In the genomic region with DNA sequence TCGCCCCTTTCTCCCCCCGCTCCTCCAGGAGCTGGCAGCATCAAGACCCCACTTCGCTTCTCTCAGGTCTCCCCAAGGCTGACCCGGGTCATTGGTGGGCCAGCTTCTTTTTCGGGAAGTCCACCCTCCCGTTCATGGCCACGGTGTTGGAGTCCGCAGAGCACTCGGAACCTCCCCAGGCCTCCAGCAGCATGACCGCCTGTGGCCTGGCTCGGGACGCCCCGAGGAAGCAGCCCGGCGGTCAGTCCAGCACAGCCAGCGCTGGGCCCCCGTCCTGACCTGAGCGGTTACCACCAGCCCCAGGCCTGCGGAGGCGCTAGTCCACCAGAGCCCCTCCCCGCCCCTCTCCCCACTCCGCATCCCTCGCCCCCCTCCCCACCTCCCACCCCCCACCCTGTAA, we compare ENCODE assay signal across 8 cellular contexts. TPM values are rescaled to one million over a fixed set of nuclear protein-coding genes. Genes with fewer than 3 reads are reported as not detected.
DNase-seq lines count a peak whose midpoint lies in the region; ATAC-seq and TF ChIP-seq lines count a peak whose summit lies in the region.

No MANE protein-coding gene starts in this region.

- DNase-seq in Panc1 (ENCODE audit: low read depth, low spot score) (no peak), epithelial cell of proximal tubule (ENCODE audit: low read depth) (no peak), nephron progenitor cell (no peak), HPDE6-E6E7 (ENCODE audit: extremely low spot score) (no peak), activated gamma-delta T cell treated with Interleukin-2 at 50 U/mL for 16 hours (no peak)
- no peak for DNase-seq in activated CD4-positive, alpha-beta T cell treated with anti-CD3 and anti-CD28 coated beads, Interleukin-2, amount 50 U/mL, for 1 hour

- peak overlapping the region; percentile 99 for H3K4me2 ChIP-seq in BLaER1

- H3K9me3 ChIP-seq in BLaER1 (peaks cover 11% of the 10 kb centered on the region), Panc1 (ENCODE audit: control insufficient read depth, insufficient read depth, low read depth, low read length) (no peaks in the 10 kb centered on the region)

- peaks cover 52% of the 10 kb centered on the region for H4K20me1 ChIP-seq in BLaER1

- peaks cover 23% of the 10 kb centered on the region for H3K36me3 Mint-ChIP-seq in nephron progenitor cell (ENCODE audit: low read depth)

- H3K27me3 Mint-ChIP-seq in nephron progenitor cell (ENCODE audit: low read depth, poor library complexity) = peaks cover 12% of the 10 kb centered on the region

- peaks cover 66% of the 10 kb centered on the region for H3K4me1 ChIP-seq in BLaER1
- peaks cover 7% of the 10 kb centered on the region for H3K4me1 ChIP-seq in Panc1 (ENCODE audit: control insufficient read depth, insufficient read depth, low read length)

- CTCF ChIA-PET in Panc1 (lab: Charles Lee) = interaction anchor here (0.6 to 1.5 kb wide), 3 partner anchors 16 to 86 kb away, joined by 7 to 10 read pairs (median 9); a partner anchor contains a TSS

- TF ChIP-seq CTCF in Panc1 (IDR thresholded peaks at IDR 0.05) = no peak
- no peak for TF ChIP-seq CTCF in epithelial cell of proximal tubule (conservative IDR thresholded peaks at IDR 0.05; ENCODE audit: low read depth, low read length)
- no peak for TF ChIP-seq CTCF in nephron progenitor cell (IDR thresholded peaks at IDR 0.05)

- intact Hi-C loops in Panc1 (cut with micrococcal nuclease; ENCODE audit: unreplicated experiment) = no loop called here

- H3K4me3 ChIP-seq in BLaER1 (peak overlapping the region; percentile 78), Panc1 (ENCODE audit: low read depth in 2 of 2, low read length in 2 of 2) (peak overlapping the region; percentile 79 to 80), epithelial cell of proximal tubule (ENCODE audit: low read depth, low read length) (peak overlapping the region; percentile 86)

- peaks cover 3% of the 10 kb centered on the region for H3K9me3 Mint-ChIP-seq in nephron progenitor cell

- H3K27ac ChIP-seq in BLaER1 = peak overlapping the region; percentile 90
- H3K27ac ChIP-seq in Panc1 (ENCODE audit: low read length) = peak overlapping the region; percentile 77

- POLR2A ChIA-PET in Panc1 (lab: Charles Lee) = interaction anchor here (0.6 to 1.9 kb wide), 3 partner anchors 10 to 33 kb away, joined by 3 to 5 read pairs (median 4); a partner anchor contains a TSS

- peaks cover 39% of the 10 kb centered on the region for H3K4me1 Mint-ChIP-seq in nephron progenitor cell

- ATAC-seq in Panc1 (no peak), HG02973 (IDR thresholded peaks at IDR 0.05; ENCODE audit: unreplicated experiment) (no peak)

- H3K27me3 ChIP-seq in BLaER1 (no peaks in the 10 kb centered on the region), Panc1 (ENCODE audit: control insufficient read depth, insufficient read depth, low read length) (no peaks in the 10 kb centered on the region)

- peak overlapping the region; percentile 92 for H3K9ac ChIP-seq in BLaER1

- no TSS peak for BruUV-seq in Panc1 (replicated peaks; lab: Mats Ljungman, UMichigan)

- in situ Hi-C loops in Panc1 (cut with HindIII; ENCODE audit: low pct_unique_long_range_greater_than_20kb, low sequenced_read_pairs) = no loop called here

- peak overlapping the region; percentile 91 for H3K4me3 Mint-ChIP-seq in nephron progenitor cell

- H3K27ac Mint-ChIP-seq in nephron progenitor cell = peak overlapping the region; percentile 45

- H3K36me3 ChIP-seq in BLaER1 = peaks cover 21% of the 10 kb centered on the region
- peaks cover 4% of the 10 kb centered on the region; the same call in 1 of the 2 replicates for H3K36me3 ChIP-seq in Panc1 (ENCODE audit: control insufficient read depth, insufficient read depth, low read length)

RNA-seq across cellular contexts. Expression of a gene that starts 1.0 kb away (rescaled TPM):
- total RNA-seq in Panc1 (2021; ENCODE audit: unreplicated experiment) = 241 TPM
- 323 TPM for polyA plus RNA-seq in Panc1 (2012; ENCODE audit: insufficient read length)
- 99.3 and 247 TPM in 2 replicates for total RNA-seq in epithelial cell of proximal tubule

RNA-seq across cellular contexts. Expression of a gene that starts 15.6 kb away (rescaled TPM):
- total RNA-seq in Panc1 (2021; ENCODE audit: unreplicated experiment) (6.5 TPM), epithelial cell of proximal tubule (not detected in 2 replicates)
- 9.7 TPM for polyA plus RNA-seq in Panc1 (2012; ENCODE audit: insufficient read length)

RNA-seq across cellular contexts. Expression of a gene that starts 22.7 kb away (rescaled TPM):
- total RNA-seq in Panc1 (2021; ENCODE audit: unreplicated experiment) (178 TPM), epithelial cell of proximal tubule (1.2 and 20.0 TPM in 2 replicates)
- polyA plus RNA-seq in Panc1 (2012; ENCODE audit: insufficient read length) = 392 TPM

RNA-seq across cellular contexts. Expression of a gene that starts 25.9 kb away (rescaled TPM):
- not detected for total RNA-seq in Panc1 (2021; ENCODE audit: unreplicated experiment)
- polyA plus RNA-seq in Panc1 (2012; ENCODE audit: insufficient read length) = 0.41 TPM
- not detected in 2 replicates for total RNA-seq in epithelial cell of proximal tubule

RNA-seq across cellular contexts. Expression of a gene that starts 32.4 kb away (rescaled TPM):
- 1.3 TPM for total RNA-seq in Panc1 (2021; ENCODE audit: unreplicated experiment)
- 4.0 TPM for polyA plus RNA-seq in Panc1 (2012; ENCODE audit: insufficient read length)
- 1.7 TPM in 2 replicates for total RNA-seq in epithelial cell of proximal tubule
